In the genomic region with DNA sequence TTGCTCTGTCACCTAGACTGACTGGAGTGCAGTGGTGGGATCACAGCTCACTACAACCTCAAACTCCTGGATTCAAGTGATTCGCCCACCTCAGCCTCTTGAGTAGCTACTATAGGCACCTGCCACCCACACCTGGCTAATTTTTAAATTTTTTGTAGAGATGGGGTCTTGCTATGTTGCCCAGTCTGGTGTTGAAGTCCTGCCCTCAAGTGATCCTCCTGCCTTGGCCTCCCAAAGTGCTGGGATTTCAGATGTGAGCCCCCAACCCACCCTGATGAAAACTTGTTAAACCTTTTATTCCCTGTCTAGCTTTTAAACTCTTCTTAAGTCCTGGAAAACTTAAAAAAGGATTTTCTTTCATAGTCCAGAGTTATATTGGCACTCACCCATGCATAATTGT, we compare ENCODE assay signal across 23 cellular contexts. TPM values are rescaled to one million over a fixed set of nuclear protein-coding genes. Genes with fewer than 3 reads are reported as not detected.
DNase-seq lines count a peak whose midpoint lies in the region; ATAC-seq, FAIRE-seq and TF ChIP-seq lines count a peak whose summit lies in the region.
"Had no signal": no experiment of that assay in that cellular context is flagged by ENCODE, and none has a peak within 500 bp of the region (broad histone marks: within the 10 kb centered on the region; RNA-seq: fewer than 3 reads in every experiment).

No MANE protein-coding gene starts in this region.

- no peak overlapping the region for H3K18ac ChIP-seq in H1 (ENCODE audit: extremely low read depth, low read length)

- H2BK120ac ChIP-seq in H1 (replicated peaks; ENCODE audit: low read depth, low read length), result no peak overlapping the region

- peaks cover 1 to 18% of the 10 kb centered on the region in 2 experiments; a peak in 2 of 5 replicates for H3K36me3 ChIP-seq in HepG2 (replicated peaks in 1 of 2; ENCODE audit: control insufficient read depth in 1 of 2, insufficient read depth in 2 of 2, low read length in 2 of 2)
- no peaks in the 10 kb centered on the region for H3K36me3 ChIP-seq in right lobe of liver
- peaks cover 26% of the 10 kb centered on the region for H3K36me3 ChIP-seq in Loucy (ENCODE audit: insufficient read depth, low read length)
- peaks cover 0 to 45% (median 18%) of the 10 kb centered on the region in 4 experiments; a peak in 6 of 8 replicates for H3K36me3 ChIP-seq in H1 (ENCODE audit: control insufficient read depth in 2 of 4, insufficient read depth in 4 of 4, low read length in 3 of 4)
- no peaks in the 10 kb centered on the region for H3K36me3 ChIP-seq in ascending aorta
- H3K36me3 ChIP-seq in brain microvascular endothelial cell (replicated peaks), result peaks cover 6% of the 10 kb centered on the region

- H3K9me3 ChIP-seq in HepG2 (ENCODE audit: low read length) (no peaks in the 10 kb centered on the region), right lobe of liver (no peaks in the 10 kb centered on the region), Loucy (ENCODE audit: insufficient read depth, low read depth, low read length) (no peaks in the 10 kb centered on the region), H1 (ENCODE audit: insufficient read depth in 2 of 2, low read depth in 1 of 2, low read length in 1 of 2) (no peaks in the 10 kb centered on the region), ascending aorta (no peaks in the 10 kb centered on the region)
- H3K9me3 ChIP-seq: thyroid gland had no signal

- ATAC-seq in HepG2 (no peak), right lobe of liver (no peak)
- ATAC-seq: activated CD4-positive, alpha-beta T cell treated with anti-CD3 and anti-CD28 coated beads for 36 hours; naive thymus-derived CD4-positive, alpha-beta T cell had no signal

- no peak overlapping the region for H4K91ac ChIP-seq in H1 (replicated peaks; ENCODE audit: insufficient read length, low read length)

- TF ChIP-seq RAD21 in HepG2 (CRISPR knock-in tag; IDR thresholded peaks at IDR 0.05), result no peak
- no peak for TF ChIP-seq RAD21 in H1 (IDR thresholded peaks at IDR 0.05 in 1 of 2, conservative IDR thresholded peaks at IDR 0.05 in 1 of 2; ENCODE audit: low read depth in 2 of 2, low read length in 2 of 2)

- no peak for TF ChIP-seq EP300 in HepG2 (IDR thresholded peaks at IDR 0.05; ENCODE audit: low read depth in 2 of 2, low read length in 2 of 2)
- TF ChIP-seq EP300 in HepG2 (CRISPR knock-in tag; IDR thresholded peaks at IDR 0.05; ENCODE audit: borderline replicate concordance), result no peak
- no peak for TF ChIP-seq EP300 in H1 (IDR thresholded peaks at IDR 0.05; ENCODE audit: borderline replicate concordance in 1 of 2, low read depth in 2 of 2, low read length in 2 of 2)

- H2BK15ac ChIP-seq in H1 (ENCODE audit: low read length), result no peak overlapping the region

- H2BK5ac ChIP-seq in H1 (ENCODE audit: low read depth, low read length), result no peak overlapping the region

- CTCF ChIA-PET in HepG2 (lab: Yijun Ruan, JAX; ENCODE audit: low intra/inter-chr PET ratio, low total read pairs), result no interaction called here
- CTCF ChIA-PET in H1 (lab: Charles Lee; ENCODE audit: partially characterized antibody), result interaction anchor here (0.6 to 2.4 kb wide), 3 partner anchors 42 to 766 kb away, joined by 3 to 11 read pairs (median 4); partner anchors contain the start of gene NCEH1

- TF ChIP-seq CTCF in HepG2 (CRISPR knock-in tag; IDR thresholded peaks at IDR 0.05) (no peak), right lobe of liver (IDR thresholded peaks at IDR 0.05) (no peak), Loucy (conservative IDR thresholded peaks at IDR 0.05; ENCODE audit: low read length) (no peak), H1 (IDR thresholded peaks at IDR 0.05; ENCODE audit: control extremely low read depth in 1 of 3, insufficient read depth in 1 of 3, low read depth in 1 of 3, low read length in 3 of 3) (no peak), ascending aorta (IDR thresholded peaks at IDR 0.05) (no peak), brain microvascular endothelial cell (IDR thresholded peaks at IDR 0.05; ENCODE audit: low read depth, low read length, missing control alignments) (no peak)

- H3K27me3 ChIP-seq in HepG2 (ENCODE audit: control insufficient read depth in 1 of 2, insufficient read depth in 2 of 2, low read length in 2 of 2), result no peaks in the 10 kb centered on the region; a peak in 1 of 5 replicates
- H3K27me3 ChIP-seq in right lobe of liver, result no peaks in the 10 kb centered on the region
- H3K27me3 ChIP-seq in Loucy (ENCODE audit: insufficient read depth, low read length, poor library complexity, severe bottlenecking), result no peaks in the 10 kb centered on the region
- no peaks in the 10 kb centered on the region for H3K27me3 ChIP-seq in H1 (replicated peaks in 1 of 4; ENCODE audit: control insufficient read depth in 3 of 4, extremely low read depth in 1 of 4, insufficient read depth in 3 of 4, low read length in 3 of 4)
- no peaks in the 10 kb centered on the region for H3K27me3 ChIP-seq in ascending aorta
- no peaks in the 10 kb centered on the region for H3K27me3 ChIP-seq in brain microvascular endothelial cell (replicated peaks)
- H3K27me3 ChIP-seq: thyroid gland had no signal

- H2AFZ ChIP-seq in HepG2 (ENCODE audit: low read length) (no peak overlapping the region), Loucy (ENCODE audit: low read length) (no peak overlapping the region), H1 (ENCODE audit: low read length) (no peak overlapping the region)

- H3K23ac ChIP-seq in H1 (ENCODE audit: insufficient read length), result no peak overlapping the region

- BruUV-seq in HepG2 (replicated peaks; lab: Mats Ljungman, UMichigan), result no TSS peak

- H3F3A ChIP-seq in Loucy (ENCODE audit: low read depth), result no peaks in the 10 kb centered on the region

- H3K9me2 ChIP-seq in Loucy (replicated peaks; ENCODE audit: low read depth, low read length), result no peaks in the 10 kb centered on the region

- no peak overlapping the region for H3K4ac ChIP-seq in H1 (replicated peaks; ENCODE audit: insufficient read length, low read depth, low read length)

- H2AK5ac ChIP-seq in H1 (ENCODE audit: low read depth, low read length), result no peak overlapping the region

- H3K9ac ChIP-seq in HepG2 (ENCODE audit: insufficient read depth, low read depth, low read length) (no peak overlapping the region), Loucy (ENCODE audit: low read depth, low read length, poor library complexity, severe bottlenecking) (peak overlapping the region; percentile 97), H1 (replicated peaks in 1 of 4; ENCODE audit: extremely low read depth in 1 of 4, low read depth in 3 of 4, low read length in 3 of 4) (no peak overlapping the region)

- 100% methylated on average over 1 of the region's 1 CpG for WGBS in HepG2 (ENCODE audit: low lambda C conversion rate)
- no CpG with 5 or more reads among the region's 1 CpG for WGBS in right lobe of liver (ENCODE audit: insufficient coverage, low coverage, low lambda C conversion rate, missing lambda C conversion rate)
- WGBS in H1 (ENCODE audit: extremely low coverage in 1 of 2, insufficient coverage in 1 of 2, insufficient read length in 1 of 2, insufficient replicate concordance in 2 of 2, low coverage in 1 of 2, low lambda C conversion rate in 2 of 2, missing lambda C conversion rate in 1 of 2), 2 experiments, result 96% methylated on average over 1 of the region's 1 CpG; no CpG with 5 or more reads in 1 of the 2 experiments

- TF ChIP-seq POLR2A in HepG2 (IDR thresholded peaks at IDR 0.05; ENCODE audit: insufficient read depth in 1 of 2, low read depth in 2 of 2, low read length in 2 of 2), result no peak
- TF ChIP-seq POLR2A in right lobe of liver (IDR thresholded peaks at IDR 0.05), result no peak
- no peak for TF ChIP-seq POLR2A in H1 (IDR thresholded peaks at IDR 0.05; ENCODE audit: control extremely low read depth in 1 of 2, low read depth in 2 of 2, low read length in 2 of 2)

- H3K79me1 ChIP-seq in H1 (ENCODE audit: low read depth, low read length), result peaks cover 5% of the 10 kb centered on the region; the same call in 1 of the 2 replicates

- H3K56ac ChIP-seq in H1 (replicated peaks; ENCODE audit: insufficient read length, low read depth, low read length), result peak overlapping the region; percentile 64

- H3K4me3 ChIP-seq in HepG2 (replicated peaks in 1 of 3; ENCODE audit: insufficient read depth in 1 of 3, low read depth in 2 of 3, low read length in 3 of 3) (no peak overlapping the region; a peak in 1 of 6 replicates), right lobe of liver (no peak overlapping the region), Loucy (ENCODE audit: low read length, poor library complexity, severe bottlenecking) (peak overlapping the region; percentile 77), H1 (ENCODE audit: extremely low read depth in 1 of 4, insufficient read depth in 2 of 4, low read depth in 3 of 4, low read length in 4 of 4) (no peak overlapping the region), ascending aorta (no peak overlapping the region), brain microvascular endothelial cell (ENCODE audit: low read depth, low read length) (no peak overlapping the region)
- H3K4me3 ChIP-seq: thyroid gland had no signal

- H3K4me2 ChIP-seq in HepG2 (ENCODE audit: low read depth, low read length) (peak overlapping the region; percentile 72), Loucy (ENCODE audit: low read depth, low read length, poor library complexity, severe bottlenecking) (peak overlapping the region; percentile 75), H1 (ENCODE audit: insufficient read depth in 1 of 2, low read depth in 2 of 2, low read length in 2 of 2) (no peak overlapping the region)

- no peaks in the 10 kb centered on the region; the same call in 1 of the 2 replicates for H4K20me1 ChIP-seq in HepG2 (ENCODE audit: insufficient read depth, low read length)
- peaks cover 40% of the 10 kb centered on the region for H4K20me1 ChIP-seq in Loucy (ENCODE audit: insufficient read depth, low read length, poor library complexity, severe bottlenecking)
- H4K20me1 ChIP-seq in H1 (replicated peaks in 1 of 2; ENCODE audit: control insufficient read depth in 1 of 2, insufficient read depth in 2 of 2, low read length in 2 of 2), result peaks cover 0 to 2% of the 10 kb centered on the region in 2 experiments

- no peak for FAIRE-seq in HepG2 (lab: Jason Lieb, UNC)
- no peak for FAIRE-seq in H1 (lab: Jason Lieb, UNC)
- FAIRE-seq: astrocyte, frontal cortex, islet of Langerhans, TTC549 had no signal

- intact Hi-C loops in HepG2 (cut with micrococcal nuclease; ENCODE audit: unreplicated experiment), result no loop called here
- intact Hi-C loops in right lobe of liver (cut with DNase I), result no loop called here
- intact Hi-C loops in ascending aorta (cut with DNase I), result loop anchor here (5.0 kb wide), 2 partner anchors 81 to 131 kb away; no protein-coding TSS in a partner anchor

- no peak overlapping the region for H2BK20ac ChIP-seq in H1 (ENCODE audit: low read length)

- DNase-seq in HepG2 (ENCODE audit: low spot score) (no peak), right lobe of liver (no peak), H1 (ENCODE audit: low read depth in 1 of 2, low spot score in 2 of 2) (no peak), ascending aorta (ENCODE audit: low spot score in 2 of 2) (no peak), mucosa of gallbladder (ENCODE audit: low spot score) (no peak), brain microvascular endothelial cell (no peak)
- DNase-seq: activated CD4-positive, alpha-beta T cell treated with anti-CD3 and anti-CD28 coated beads for 36 hours; activated naive CD4-positive, alpha-beta T cell treated with anti-CD3 and anti-CD28 coated beads for 36 hours; cerebellar nuclear complex; COR-L47; H9; hippocampal formation; naive thymus-derived CD4-positive, alpha-beta T cell; NCI-H1105 treated with DMSO at 0.1 percent for 48 hours; NCI-H510A treated with DMSO at 0.1 percent for 48 hours; stimulated activated naive CD4-positive, alpha-beta T cell; thyroid gland had no signal

- H3K14ac ChIP-seq in H1 (ENCODE audit: insufficient read length), result no peak overlapping the region

- H4K5ac ChIP-seq in H1 (ENCODE audit: insufficient read length, low read depth, low read length), result no peak overlapping the region

- in situ Hi-C loops in HepG2 (cut with HindIII; ENCODE audit: extremely low pct_ligation_motif_present, low pct_unique_long_range_greater_than_20kb), result no loop called here
- in situ Hi-C loops in brain microvascular endothelial cell (cut with HindIII; ENCODE audit: low pct_ligation_motif_present, low sequenced_read_pairs), result no loop called here

- H3K27ac ChIP-seq in HepG2 (ENCODE audit: extremely low read length, insufficient read depth, low read length) (no peak overlapping the region), right lobe of liver (no peak overlapping the region), H1 (ENCODE audit: low read depth, low read length) (no peak overlapping the region), ascending aorta (no peak overlapping the region), brain microvascular endothelial cell (no peak overlapping the region)
- H3K27ac ChIP-seq: RWPE1, thyroid gland had no signal

- H3K23me2 ChIP-seq in H1 (ENCODE audit: low read depth, low read length), result no peaks in the 10 kb centered on the region

- POLR2A ChIA-PET in HepG2 (lab: Yijun Ruan, JAX), result no interaction called here
- POLR2A ChIA-PET in H1 (lab: Charles Lee; ENCODE audit: partially characterized antibody), result interaction anchor here (0.6 to 2.8 kb wide), 5 partner anchors 10 to 49 kb away, joined by 3 to 7 read pairs (median 5); no protein-coding TSS in a partner anchor

- no peak overlapping the region for H4K8ac ChIP-seq in H1 (ENCODE audit: extremely low read depth, insufficient read depth, low read length)

- no peak overlapping the region for H2BK12ac ChIP-seq in H1 (ENCODE audit: low read depth, low read length)

- peaks cover 55% of the 10 kb centered on the region for H3K4me1 ChIP-seq in HepG2 (ENCODE audit: insufficient read depth, low read length)
- H3K4me1 ChIP-seq in right lobe of liver, result peaks cover 0 to 8% (median 0%) of the 10 kb centered on the region in 4 donors
- peaks cover 44% of the 10 kb centered on the region for H3K4me1 ChIP-seq in Loucy (ENCODE audit: insufficient read depth, low read length, poor library complexity, severe bottlenecking)
- no peaks in the 10 kb centered on the region; a peak in 1 of 7 replicates for H3K4me1 ChIP-seq in H1 (replicated peaks in 1 of 4; ENCODE audit: control insufficient read depth in 3 of 4, insufficient read depth in 4 of 4, low read length in 3 of 4)
- peaks cover 0 to 13% of the 10 kb centered on the region in 2 donors for H3K4me1 ChIP-seq in ascending aorta

- H3K79me2 ChIP-seq in HepG2 (ENCODE audit: insufficient read depth, low read length) (peaks cover 47% of the 10 kb centered on the region), Loucy (ENCODE audit: insufficient read depth, low read length) (peaks cover 74% of the 10 kb centered on the region), H1 (ENCODE audit: control insufficient read depth in 1 of 2, insufficient read depth in 2 of 2, low read length in 2 of 2) (peaks cover 23 to 57% of the 10 kb centered on the region in 2 experiments)

RNA-seq across cellular contexts. Expression of gene ECT2, which starts 2.6 kb away (rescaled TPM):
- 52.0 and 84.4 TPM in 2 replicates for total RNA-seq in HepG2 (2016; rRNA removed; fragmentation: Illumina TruSeq; extraction: Trizol)
- 13.0 and 15.7 TPM in 2 replicates for total RNA-seq in HepG2 (2016; cell fraction: cytosol; rRNA removed; fragmentation: Illumina TruSeq; extraction: Trizol; ENCODE audit: low read depth)
- total RNA-seq in HepG2 (2016; cell fraction: insoluble cytoplasmic fraction; rRNA removed; fragmentation: Illumina TruSeq; extraction: Trizol), result 49.7 and 86.5 TPM in 2 replicates
- 18.7 and 24.3 TPM in 2 replicates for total RNA-seq in HepG2 (2016; cell fraction: membrane; rRNA removed; fragmentation: Illumina TruSeq; extraction: Trizol)
- total RNA-seq in HepG2 (2016; cell fraction: nucleus; rRNA removed; fragmentation: Illumina TruSeq; extraction: Trizol), result 49.9 and 53.3 TPM in 2 replicates
- 12.0 and 21.6 TPM in 2 replicates for polyA plus RNA-seq in HepG2 (2011; rRNA removed)
- 7.6 and 8.1 TPM in 2 replicates for polyA plus RNA-seq in HepG2 (2011; cell fraction: cytosol; rRNA removed)
- polyA plus RNA-seq in HepG2 (2011; cell fraction: nucleus; rRNA removed), result 8.0 and 12.7 TPM in 2 replicates
- polyA plus RNA-seq in HepG2 (2012), result 13.7 and 20.1 TPM in 2 replicates
- polyA plus RNA-seq in HepG2 (2016; cell fraction: cytosol; fragmentation: Illumina TruSeq; extraction: Trizol; ENCODE audit: low read depth), result 1.9 and 2.3 TPM in 2 replicates
- 52.4 and 55.8 TPM in 2 replicates for polyA plus RNA-seq in HepG2 (2016; cell fraction: insoluble cytoplasmic fraction; fragmentation: Illumina TruSeq; extraction: Trizol; ENCODE audit: low read depth)
- polyA plus RNA-seq in HepG2 (2016; cell fraction: membrane; fragmentation: Illumina TruSeq; extraction: Trizol; ENCODE audit: low read depth), result 8.1 and 8.4 TPM in 2 replicates
- polyA plus RNA-seq in HepG2 (2016; cell fraction: nucleus; fragmentation: Illumina TruSeq; extraction: Trizol; ENCODE audit: insufficient read depth, low read depth), result 39.5 and 39.6 TPM in 2 replicates
- polyA minus RNA-seq in HepG2 (2011; rRNA and poly(A)+ RNA removed; ENCODE audit: low replicate concordance), result 14.3 and 86.9 TPM in 2 replicates
- polyA minus RNA-seq in HepG2 (2011; cell fraction: cytosol; rRNA and poly(A)+ RNA removed), result 19.0 and 34.2 TPM in 2 replicates
- 60.0 and 83.7 TPM in 2 replicates for polyA minus RNA-seq in HepG2 (2011; cell fraction: nucleus; rRNA and poly(A)+ RNA removed)
- total RNA-seq in right lobe of liver, result 1 to 10 TPM; 1.5 to 7.8 (median 3.8) TPM
- 76.2 and 88.7 TPM in 2 replicates for total RNA-seq in H1 (2021; fragmentation: NEBNext Ultra II Directional; extraction: Animal tissue kit (Norgen Biotek cat#: 25700))
- polyA plus RNA-seq in H1 (2011; rRNA removed), result 9.9 and 19.5 TPM in 2 replicates
- polyA plus RNA-seq in H1 (2011; cell fraction: cytosol; rRNA removed), result 29.8 TPM
- 16.0 TPM for polyA plus RNA-seq in H1 (2011; cell fraction: nucleus; rRNA removed)
- 23.0 to 58.2 TPM (median 30.5 TPM) in 4 replicates for polyA plus RNA-seq in H1 (2012, experiment 1 of 2)
- 2.6 TPM for polyA plus RNA-seq in H1 (2012, experiment 2 of 2)
- 46.0 TPM for polyA plus RNA-seq in H1 (2013, experiment 1 of 2)
- 48.1 TPM for polyA plus RNA-seq in H1 (2013, experiment 2 of 2)
- 45.3 and 69.9 TPM in 2 replicates for polyA minus RNA-seq in H1 (2011; rRNA and poly(A)+ RNA removed)
- polyA minus RNA-seq in H1 (2011; cell fraction: cytosol; rRNA and poly(A)+ RNA removed), result 43.6 TPM
- 118 TPM for polyA minus RNA-seq in H1 (2011; cell fraction: nucleus; rRNA and poly(A)+ RNA removed)
- total RNA-seq in ascending aorta, result 27.1 TPM
- 11.2 TPM for total RNA-seq in mucosa of gallbladder

RNA-seq across cellular contexts. Expression of gene NCEH1, which starts 42.3 kb away (rescaled TPM):
- total RNA-seq in HepG2 (2016; rRNA removed; fragmentation: Illumina TruSeq; extraction: Trizol) (7.9 and 12.9 TPM in 2 replicates), right lobe of liver (10 to 100 TPM in 1 of 6 experiments, 1 to 10 TPM in 5; 1.5 to 13.0 (median 4.3) TPM), ascending aorta (19.1 TPM), mucosa of gallbladder (15.1 TPM)
- 1.1 and 1.2 TPM in 2 replicates for total RNA-seq in HepG2 (2016; cell fraction: cytosol; rRNA removed; fragmentation: Illumina TruSeq; extraction: Trizol; ENCODE audit: low read depth)
- 9.2 and 11.9 TPM in 2 replicates for total RNA-seq in HepG2 (2016; cell fraction: insoluble cytoplasmic fraction; rRNA removed; fragmentation: Illumina TruSeq; extraction: Trizol)
- 2.6 and 2.7 TPM in 2 replicates for total RNA-seq in HepG2 (2016; cell fraction: membrane; rRNA removed; fragmentation: Illumina TruSeq; extraction: Trizol)
- total RNA-seq in HepG2 (2016; cell fraction: nucleus; rRNA removed; fragmentation: Illumina TruSeq; extraction: Trizol), result 13.8 and 15.3 TPM in 2 replicates
- polyA plus RNA-seq in HepG2 (2011; rRNA removed) (17.9 and 21.4 TPM in 2 replicates), H1 (2011; rRNA removed) (1.4 and 2.2 TPM in 2 replicates)
- 14.9 and 17.6 TPM in 2 replicates for polyA plus RNA-seq in HepG2 (2011; cell fraction: cytosol; rRNA removed)
- polyA plus RNA-seq in HepG2 (2011; cell fraction: nucleus; rRNA removed), result 6.9 and 7.5 TPM in 2 replicates
- polyA plus RNA-seq in HepG2 (2012), result 22.9 and 30.2 TPM in 2 replicates
- 0.27 and 0.40 TPM in 2 replicates for polyA plus RNA-seq in HepG2 (2016; cell fraction: cytosol; fragmentation: Illumina TruSeq; extraction: Trizol; ENCODE audit: low read depth)
- polyA plus RNA-seq in HepG2 (2016; cell fraction: insoluble cytoplasmic fraction; fragmentation: Illumina TruSeq; extraction: Trizol; ENCODE audit: low read depth), result 6.4 and 7.2 TPM in 2 replicates
- polyA plus RNA-seq in HepG2 (2016; cell fraction: membrane; fragmentation: Illumina TruSeq; extraction: Trizol; ENCODE audit: low read depth), result 1.1 and 1.2 TPM in 2 replicates
- 16.8 and 17.4 TPM in 2 replicates for polyA plus RNA-seq in HepG2 (2016; cell fraction: nucleus; fragmentation: Illumina TruSeq; extraction: Trizol; ENCODE audit: insufficient read depth, low read depth)
- 52.9 and 64.7 TPM in 2 replicates for polyA minus RNA-seq in HepG2 (2011; rRNA and poly(A)+ RNA removed; ENCODE audit: low replicate concordance)
- polyA minus RNA-seq in HepG2 (2011; cell fraction: cytosol; rRNA and poly(A)+ RNA removed), result 42.9 and 44.0 TPM in 2 replicates
- polyA minus RNA-seq in HepG2 (2011; cell fraction: nucleus; rRNA and poly(A)+ RNA removed), result 18.9 and 21.8 TPM in 2 replicates
- 5.4 and 6.4 TPM in 2 replicates for total RNA-seq in H1 (2021; fragmentation: NEBNext Ultra II Directional; extraction: Animal tissue kit (Norgen Biotek cat#: 25700))
- polyA plus RNA-seq in H1 (2011; cell fraction: cytosol; rRNA removed), result 1.2 TPM
- 1.9 TPM for polyA plus RNA-seq in H1 (2011; cell fraction: nucleus; rRNA removed)
- 1.5 to 3.1 TPM (median 2.1 TPM) in 4 replicates for polyA plus RNA-seq in H1 (2012, experiment 1 of 2)
- polyA plus RNA-seq in H1 (2012, experiment 2 of 2), result 0.26 TPM
- polyA plus RNA-seq in H1 (2013, experiment 1 of 2), result 5.0 TPM
- polyA plus RNA-seq in H1 (2013, experiment 2 of 2), result 5.6 TPM
- polyA minus RNA-seq in H1 (2011; rRNA and poly(A)+ RNA removed), result 6.1 and 6.2 TPM in 2 replicates
- 2.6 TPM for polyA minus RNA-seq in H1 (2011; cell fraction: cytosol; rRNA and poly(A)+ RNA removed)
- polyA minus RNA-seq in H1 (2011; cell fraction: nucleus; rRNA and poly(A)+ RNA removed), result 8.0 TPM

Comparison
In these comparisons a context has a peak if more than half of its experiments do, and no peak if none do; other contexts are left out.
1. H3K4me2 ChIP-seq: peak in HepG2 (single experiment) and Loucy (single experiment); none in H1 (0 of 2).
2. Of the 41 proteins assayed by ChIP-seq in both HepG2 and H1: peak only in HepG2: none; only in H1: KDM1A; in both: none; in neither: 40.